In genomic region chr2:144500567-144500966, GRCh38 we compare ENCODE assay signal across 24 cellular contexts. TPM values are rescaled to one million over a fixed set of nuclear protein-coding genes. Genes with fewer than 3 reads are reported as not detected.
DNase-seq lines count a peak whose midpoint lies in the region; ATAC-seq and TF ChIP-seq lines count a peak whose summit lies in the region.
"Had no signal": no experiment of that assay in that cellular context is flagged by ENCODE, and none has a peak within 500 bp of the region (broad histone marks: within the 10 kb centered on the region; RNA-seq: fewer than 3 reads in every experiment).

No MANE protein-coding gene starts in this region.

- peaks cover 20 to 31% of the 10 kb centered on the region in 2 experiments for H3K4me1 ChIP-seq in SK-N-SH (ENCODE audit: control insufficient read depth in 1 of 2, insufficient read depth in 2 of 2, low read depth in 1 of 2, low read length in 1 of 2)

- no peak overlapping the region for H3K4me3 ChIP-seq in SK-N-SH (ENCODE audit: low read depth in 2 of 2, low read length in 1 of 2)
- H3K4me3 ChIP-seq: Peyer's patch, skin epidermis, tibial nerve had no signal

- H3K4me1 Mint-ChIP-seq in memory B cell, result peaks cover 38% of the 10 kb centered on the region
- peaks cover 25% of the 10 kb centered on the region for H3K4me1 Mint-ChIP-seq in stimulated activated naive CD8-positive, alpha-beta T cell treated with anti-CD3 and anti-CD28 coated beads, Interleukin-15, amount 100 ng/mL, for 72 hours

- POLR2A ChIA-PET in SK-N-SH (lab: Yijun Ruan, JAX), result interaction anchor here (1.1 kb wide), 1 partner anchor 23 kb away, joined by 3 read pairs; no protein-coding TSS in a partner anchor

- no peaks in the 10 kb centered on the region for H3K27me3 ChIP-seq in SK-N-SH (ENCODE audit: insufficient read depth)
- H3K27me3 ChIP-seq: brain microvascular endothelial cell, Peyer's patch, tibial nerve had no signal

- no peak for DNase-seq in SK-N-SH
- no peak for DNase-seq in memory B cell (ENCODE audit: low spot score in 2 of 2)
- no peak for DNase-seq in stimulated activated naive CD8-positive, alpha-beta T cell treated with anti-CD3 and anti-CD28 coated beads, Interleukin-15, amount 100 ng/mL, for 72 hours
- DNase-seq in activated effector memory CD4-positive, alpha-beta T cell treated with Interleukin-2 at 50 U/mL for 16 hours, result no peak
- no peak for DNase-seq in GM20000 (ENCODE audit: low spot score)
- no peak for DNase-seq in activated effector memory CD4-positive, alpha-beta T cell treated with anti-CD3 and anti-CD28 coated beads, Interleukin-2, amount 50 U/mL, for 16 hours
- DNase-seq: 8988T; activated CD4-positive, CD25-positive, alpha-beta regulatory T cell treated with anti-CD3 and anti-CD28 coated beads, Interleukin-2, amount 50 U/mL, for 72 hours; activated naive CD8-positive, alpha-beta T cell treated with anti-CD3 and anti-CD28 coated beads, Interleukin-2, amount 10 ng/mL, durations not matched to agents 7 days and 5 days; brain microvascular endothelial cell; dermis blood vessel endothelial cell; Kasumi-1; NCI-H1092; NCI-H1930; NCI-H526 treated with DMSO at 0.1 percent for 48 hours; nucleus accumbens; Peyer's patch; stimulated activated CD4-positive, alpha-beta T cell treated with anti-CD3 and anti-CD28 coated beads, Interleukin-2, amount 100 ng/mL, for 24 hours had no signal

- H3K9me3 ChIP-seq in SK-N-SH, result no peaks in the 10 kb centered on the region
- H3K9me3 ChIP-seq: Peyer's patch, tibial nerve had no signal

- H3K9me2 ChIP-seq in SK-N-SH, result no peaks in the 10 kb centered on the region

- no peak for TF ChIP-seq RAD21 in SK-N-SH (IDR thresholded peaks at IDR 0.05; ENCODE audit: low read length)

- peaks cover 0 to 21% of the 10 kb centered on the region in 2 experiments for H3K36me3 ChIP-seq in SK-N-SH (replicated peaks in 1 of 2; ENCODE audit: control insufficient read depth in 1 of 2, insufficient read depth in 2 of 2, low read length in 1 of 2)
- H3K36me3 ChIP-seq: Peyer's patch, tibial nerve had no signal

- H3K79me2 ChIP-seq in SK-N-SH (ENCODE audit: insufficient read depth), result peaks cover 95% of the 10 kb centered on the region

- H2AFZ ChIP-seq in SK-N-SH (ENCODE audit: low read depth), result no peak overlapping the region

- H4K20me1 ChIP-seq in SK-N-SH (ENCODE audit: insufficient read depth), result peaks cover 48% of the 10 kb centered on the region

- CTCF ChIA-PET in SK-N-SH (lab: Yijun Ruan, JAX), result interaction anchor here (0.6 to 1.1 kb wide), 2 partner anchors 52 to 1344 kb away, joined by 3 read pairs; no protein-coding TSS in a partner anchor

- H3K9ac ChIP-seq in SK-N-SH, result no peak overlapping the region

- H3K27ac Mint-ChIP-seq in memory B cell, result peak overlapping the region; percentile 79
- H3K27ac Mint-ChIP-seq in stimulated activated naive CD8-positive, alpha-beta T cell treated with anti-CD3 and anti-CD28 coated beads, Interleukin-15, amount 100 ng/mL, for 72 hours, result no peak overlapping the region
- H3K27ac Mint-ChIP-seq: activated naive CD8-positive, alpha-beta T cell treated with anti-CD3 and anti-CD28 coated beads, Interleukin-2, amount 10 ng/mL, durations not matched to agents 7 days and 5 days; activated T-helper 1 cell treated with anti-CD3 and anti-CD28 coated beads, Interleukin-12 subunit alpha, Interleukin-12 subunit beta, Interleukin-2, Interleukin-4 antibody, amounts not matched to agents 30 ng/mL and 10 ng/mL and 1 ng/mL, durations not matched to agents 14 hours and 24 hours and 36 hours had no signal

- TF ChIP-seq CTCF in SK-N-SH (IDR thresholded peaks at IDR 0.05), result no peak
- TF ChIP-seq CTCF in GM20000 (IDR thresholded peaks at IDR 0.05; ENCODE audit: extremely low read depth, missing control alignments), result no peak

- WGBS in SK-N-SH (ENCODE audit: low lambda C conversion rate), result 91% methylated on average over 2 of the region's 2 CpGs

- no peak overlapping the region for H3K4me2 ChIP-seq in SK-N-SH

- H3K9me3 Mint-ChIP-seq in memory B cell, result no peaks in the 10 kb centered on the region
- no peaks in the 10 kb centered on the region for H3K9me3 Mint-ChIP-seq in stimulated activated naive CD8-positive, alpha-beta T cell treated with anti-CD3 and anti-CD28 coated beads, Interleukin-15, amount 100 ng/mL, for 72 hours
- H3K9me3 Mint-ChIP-seq: activated naive CD8-positive, alpha-beta T cell treated with anti-CD3 and anti-CD28 coated beads, Interleukin-2, amount 10 ng/mL, durations not matched to agents 7 days and 5 days; activated T-helper 1 cell treated with anti-CD3 and anti-CD28 coated beads, Interleukin-12 subunit alpha, Interleukin-12 subunit beta, Interleukin-2, Interleukin-4 antibody, amounts not matched to agents 30 ng/mL and 10 ng/mL and 1 ng/mL, durations not matched to agents 14 hours and 24 hours and 36 hours had no signal

- peaks cover 12% of the 10 kb centered on the region for H3K36me3 Mint-ChIP-seq in memory B cell

- peaks cover 7% of the 10 kb centered on the region for H3F3A ChIP-seq in SK-N-SH (replicated peaks; ENCODE audit: insufficient read depth)

- no peak for ATAC-seq in SK-N-SH treated with all-trans-retinoic acid at 6 μM for 48 hours
- no peak for ATAC-seq in memory B cell (ENCODE audit: low read depth)
- peak; percentile 93 for ATAC-seq in stimulated activated naive CD8-positive, alpha-beta T cell treated with anti-CD3 and anti-CD28 coated beads, Interleukin-15, amount 100 ng/mL, for 72 hours

- no peaks in the 10 kb centered on the region for H3K27me3 Mint-ChIP-seq in memory B cell
- peaks cover 12% of the 10 kb centered on the region for H3K27me3 Mint-ChIP-seq in stimulated activated naive CD8-positive, alpha-beta T cell treated with anti-CD3 and anti-CD28 coated beads, Interleukin-15, amount 100 ng/mL, for 72 hours

- no peak overlapping the region for H3K4me3 Mint-ChIP-seq in memory B cell
- H3K4me3 Mint-ChIP-seq in stimulated activated naive CD8-positive, alpha-beta T cell treated with anti-CD3 and anti-CD28 coated beads, Interleukin-15, amount 100 ng/mL, for 72 hours, result peak overlapping the region in 1 of 2 donors; percentile 17
- H3K4me3 Mint-ChIP-seq: activated naive CD8-positive, alpha-beta T cell treated with anti-CD3 and anti-CD28 coated beads, Interleukin-2, amount 10 ng/mL, durations not matched to agents 7 days and 5 days; activated T-helper 1 cell treated with anti-CD3 and anti-CD28 coated beads, Interleukin-12 subunit alpha, Interleukin-12 subunit beta, Interleukin-2, Interleukin-4 antibody, amounts not matched to agents 30 ng/mL and 10 ng/mL and 1 ng/mL, durations not matched to agents 14 hours and 24 hours and 36 hours had no signal

- H3K27ac ChIP-seq in SK-N-SH (ENCODE audit: low read depth in 2 of 2, low read length in 1 of 2) (peak overlapping the region in 1 of 2 experiments; percentile 47; a peak in 2 of 4 replicates), angular gyrus (ENCODE audit: low read depth, low read length) (peak overlapping the region; percentile 65)
- H3K27ac ChIP-seq: brain microvascular endothelial cell, HL-60 had no signal

- peak in 1 of 2 experiments; percentile 5; a peak in 1 of 4 replicates for TF ChIP-seq EP300 in SK-N-SH (IDR thresholded peaks at IDR 0.05; ENCODE audit: borderline replicate concordance in 1 of 2, low read depth in 1 of 2, low read length in 1 of 2)

TF ChIP-seq in SK-N-SH treated with all-trans-retinoic acid at 6 μM for 48 hours, 23 proteins besides CTCF, POLR2A, EP300 and RAD21:
- TF ChIP-seq CSDC2 (CRISPR knock-in tag; IDR thresholded peaks at IDR 0.05) (no peak), TCF4 (CRISPR knock-in tag; IDR thresholded peaks at IDR 0.05; ENCODE audit: borderline replicate concordance) (0 out of 2 replicates have a peak, but pooled peaks have one; percentile 10)

TF ChIP-seq in SK-N-SH, 30 proteins besides CTCF, POLR2A, EP300 and RAD21:
- no peak for TF ChIP-seq NFIC (IDR thresholded peaks at IDR 0.05; ENCODE audit: borderline replicate concordance)
- TF ChIP-seq GABPA (IDR thresholded peaks at IDR 0.05; ENCODE audit: low read depth), result no peak
- TF ChIP-seq FOXJ3 (CRISPR knock-in tag; IDR thresholded peaks at IDR 0.05), result no peak
- no peak for TF ChIP-seq PBX3 (IDR thresholded peaks at IDR 0.05)
- no peak for TF ChIP-seq TEAD4 (IDR thresholded peaks at IDR 0.05; ENCODE audit: borderline replicate concordance, insufficient read depth)

RNA-seq across cellular contexts. Expression of gene ZEB2, which starts 19.4 kb away (rescaled TPM):
- 16.3 and 20.5 TPM in 2 replicates for polyA plus RNA-seq in SK-N-SH (2012; rRNA removed)
- 16.9 and 17.6 TPM in 2 replicates for polyA plus RNA-seq in SK-N-SH (2012; cell fraction: cytosol; rRNA removed)
- 24.6 and 25.9 TPM in 2 replicates for polyA plus RNA-seq in SK-N-SH (2012; cell fraction: nucleus; rRNA removed)
